In the genomic region with DNA sequence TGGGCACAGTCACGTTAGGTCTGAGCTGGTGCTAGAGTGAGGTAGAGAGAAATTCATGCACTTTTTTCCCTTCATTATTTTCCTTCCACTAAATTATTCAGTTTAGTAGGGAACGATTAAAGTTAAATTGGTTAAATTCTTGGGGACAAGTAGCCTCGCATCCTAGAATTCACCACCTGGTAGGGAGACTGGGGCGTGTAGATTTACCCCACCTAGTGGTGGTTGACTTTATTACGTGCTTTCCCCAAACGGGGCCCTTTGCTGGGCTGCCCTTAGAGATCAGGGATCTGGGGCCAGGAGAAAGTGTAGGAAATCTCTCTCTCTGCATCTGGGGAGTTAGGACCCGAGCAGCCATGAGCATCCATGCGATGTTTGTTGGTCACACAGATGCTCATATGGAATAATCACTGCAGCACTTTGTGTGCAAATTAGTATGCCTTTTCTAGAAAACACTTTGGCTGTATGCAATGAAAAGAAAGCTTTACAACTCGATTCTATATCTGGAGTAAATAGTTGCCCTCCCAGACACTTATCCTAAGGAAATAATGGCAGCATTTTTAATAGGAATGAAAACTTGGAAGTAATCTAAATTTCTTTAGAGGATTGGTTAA, we compare ENCODE assay signal across 7 cellular contexts.
DNase-seq lines count a peak whose midpoint lies in the region; ATAC-seq and TF ChIP-seq lines count a peak whose summit lies in the region.

No MANE protein-coding gene starts in this region.

- intact Hi-C loops in breast epithelium (cut with DNase I; ENCODE audit: low total_unique reads): no loop called here

- no peaks in the 10 kb centered on the region for H3K9me3 ChIP-seq in breast epithelium

- peaks cover 2% of the 10 kb centered on the region for H3K4me1 Mint-ChIP-seq in mesothelial cell of epicardium

- H3K27me3 ChIP-seq in breast epithelium: no peaks in the 10 kb centered on the region

- H3K9me3 Mint-ChIP-seq in mesothelial cell of epicardium: peaks cover 6% of the 10 kb centered on the region

- H3K4me1 ChIP-seq in breast epithelium: no peaks in the 10 kb centered on the region

- TF ChIP-seq POLR2A in breast epithelium (IDR thresholded peaks at IDR 0.05): no peak

- peaks cover 4% of the 10 kb centered on the region for H3K27me3 Mint-ChIP-seq in mesothelial cell of epicardium (ENCODE audit: low read depth)

- H3K36me3 Mint-ChIP-seq in mesothelial cell of epicardium: no peaks in the 10 kb centered on the region

- TF ChIP-seq CTCF in breast epithelium (IDR thresholded peaks at IDR 0.05) (peak; percentile 19 to 39 (median 37)), mesothelial cell of epicardium (IDR thresholded peaks at IDR 0.05; ENCODE audit: unreplicated experiment) (peak; percentile 69)

- DNase-seq in DMS114 treated with DMSO at 0.1 percent for 48 hours (lab: John Stamatoyannopoulos, UW; ENCODE audit: unreplicated experiment) (peak; percentile 30), NCI-H82 (lab: John Stamatoyannopoulos, UW) (peak; percentile 73), breast epithelium (ENCODE audit: low spot score in 2 of 2) (no peak), mesothelial cell of epicardium (ENCODE audit: low spot score in 2 of 2, unreplicated experiment in 2 of 2) (no peak), ureter (ENCODE audit: low spot score) (no peak)

- H3K27ac Mint-ChIP-seq in mesothelial cell of epicardium: no peak overlapping the region

- no peak overlapping the region for H3K4me3 ChIP-seq in breast epithelium

- no peaks in the 10 kb centered on the region for H3K36me3 ChIP-seq in breast epithelium

- H3K4me3 Mint-ChIP-seq in mesothelial cell of epicardium: no peak overlapping the region

- peak; percentile 60 for ATAC-seq in GM19452 (IDR thresholded peaks at IDR 0.05; ENCODE audit: unreplicated experiment)
- ATAC-seq in HG02571 (IDR thresholded peaks at IDR 0.05; ENCODE audit: unreplicated experiment): no peak

- H3K27ac ChIP-seq in breast epithelium: no peak overlapping the region

Comparison
In these comparisons a context has a peak if more than half of its experiments do, and no peak if none do; other contexts are left out.
1. DNase-seq: peak in DMS114 treated with DMSO at 0.1 percent for 48 hours (single experiment) and NCI-H82 (single experiment); none in breast epithelium (0 of 2), mesothelial cell of epicardium (0 of 2) and ureter (single experiment).